In the genomic region with DNA sequence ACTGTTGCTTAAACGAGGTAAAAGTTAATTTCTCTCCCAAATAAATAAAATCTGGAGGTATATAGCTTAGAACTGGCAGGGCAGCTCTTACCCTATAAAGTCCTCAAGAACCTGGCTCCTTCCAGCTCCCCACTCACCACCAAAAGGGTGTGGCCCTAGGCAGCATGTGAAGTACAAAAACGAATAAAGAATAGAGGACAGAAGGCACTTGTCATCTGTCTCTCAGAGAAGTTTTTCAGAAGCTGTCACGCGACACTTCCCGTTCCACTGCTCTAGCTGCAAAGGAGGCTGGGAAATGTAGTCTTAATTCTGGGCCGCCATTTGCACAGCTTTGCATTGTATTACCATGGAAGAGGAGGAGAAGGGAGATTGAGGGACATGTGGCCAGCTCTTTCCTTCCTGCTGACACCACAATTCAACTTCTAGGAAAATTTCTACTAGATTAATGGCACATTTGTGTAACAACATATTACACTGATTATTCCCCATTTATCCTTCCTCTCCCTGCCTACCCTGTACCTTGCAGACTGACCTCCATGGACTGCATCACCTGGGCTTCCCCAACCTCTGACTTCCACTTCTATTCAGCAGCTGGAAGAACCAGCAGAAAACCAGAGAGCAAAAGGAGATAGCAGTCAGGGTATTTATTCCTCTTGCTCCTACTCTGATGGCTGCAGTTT, we compare ENCODE assay signal across 8 cellular contexts.
DNase-seq lines count a peak whose midpoint lies in the region; ATAC-seq and FAIRE-seq lines count a peak whose summit lies in the region.

No MANE protein-coding gene starts in this region.

- 5 to 24% methylated on average over 5 to 6 of the region's 6 CpGs for WGBS in ectodermal cell, 2 experiments

- H3K27ac ChIP-seq in ectodermal cell (ENCODE audit: insufficient read depth, low read depth, low read length, poor library complexity, severe bottlenecking): no peak overlapping the region

- peak overlapping the region; percentile 25 for H3K4me3 ChIP-seq in ectodermal cell (ENCODE audit: insufficient read depth, low read depth, low read length)

- no peak overlapping the region for H3K4me3 Mint-ChIP-seq in memory B cell

- FAIRE-seq in GM19239 (lab: Jason Lieb, UNC): peak; percentile 98

- no peaks in the 10 kb centered on the region for H3K27me3 ChIP-seq in ectodermal cell (ENCODE audit: control insufficient read depth, insufficient read depth, low read length, poor library complexity, severe bottlenecking)

- peak; percentile 73 for DNase-seq in AG20443 (ENCODE audit: low spot score)
- peak; percentile 50 for DNase-seq in GM19239 (ENCODE audit: insufficient read length, low spot score)
- peak; percentile 87 to 94 for DNase-seq in NCI-H524 (lab: John Stamatoyannopoulos, UW)
- DNase-seq in activated CD4-positive, alpha-beta T cell treated with anti-CD3 and anti-CD28 coated beads, Interleukin-2, amount 50 U/mL, for 24 hours (ENCODE audit: low read depth in 1 of 2, low spot score in 1 of 2): peak; percentile 16 to 67
- peak; percentile 52 to 69 for DNase-seq in memory B cell (ENCODE audit: low spot score in 2 of 2)
- peak; percentile 22 to 31 for DNase-seq in stimulated activated CD8-positive, alpha-beta memory T cell treated with anti-CD3 and anti-CD28 coated beads, Interleukin-2, amount 100 ng/mL, for 48 hours (ENCODE audit: low read depth in 2 of 2)

- ATAC-seq in HG03342 (IDR thresholded peaks at IDR 0.05; ENCODE audit: unreplicated experiment) (peak; percentile 99), memory B cell (ENCODE audit: low read depth) (peak; percentile 100)

- no peaks in the 10 kb centered on the region for H3K4me1 Mint-ChIP-seq in memory B cell

- H3K36me3 Mint-ChIP-seq in memory B cell: no peaks in the 10 kb centered on the region

- H3K4me1 ChIP-seq in ectodermal cell (ENCODE audit: control insufficient read depth, insufficient read depth, low read length): no peaks in the 10 kb centered on the region

- no peaks in the 10 kb centered on the region for H3K9me3 Mint-ChIP-seq in memory B cell

- no peak overlapping the region for H3K27ac Mint-ChIP-seq in memory B cell

- H3K27me3 Mint-ChIP-seq in memory B cell: no peaks in the 10 kb centered on the region

- H3K9me3 ChIP-seq in ectodermal cell (ENCODE audit: control insufficient read depth, low read length): no peaks in the 10 kb centered on the region

- H3K36me3 ChIP-seq in ectodermal cell (ENCODE audit: control insufficient read depth, insufficient read depth, low read length): no peaks in the 10 kb centered on the region

Comparison
In these comparisons a context has a peak if more than half of its experiments do, and no peak if none do; other contexts are left out.
1. DNase-seq: peak in every context shown above with its lines; median percentile 90 in NCI-H524; 73 in AG20443; 60 in memory B cell; 50 in GM19239; 42 in activated CD4-positive, alpha-beta T cell treated with anti-CD3 and anti-CD28 coated beads, Interleukin-2, amount 50 U/mL, for 24 hours; 26 in stimulated activated CD8-positive, alpha-beta memory T cell treated with anti-CD3 and anti-CD28 coated beads, Interleukin-2, amount 100 ng/mL, for 48 hours.